Comparison of ENCODE assay signal across 24 cellular contexts in the genomic region with DNA sequence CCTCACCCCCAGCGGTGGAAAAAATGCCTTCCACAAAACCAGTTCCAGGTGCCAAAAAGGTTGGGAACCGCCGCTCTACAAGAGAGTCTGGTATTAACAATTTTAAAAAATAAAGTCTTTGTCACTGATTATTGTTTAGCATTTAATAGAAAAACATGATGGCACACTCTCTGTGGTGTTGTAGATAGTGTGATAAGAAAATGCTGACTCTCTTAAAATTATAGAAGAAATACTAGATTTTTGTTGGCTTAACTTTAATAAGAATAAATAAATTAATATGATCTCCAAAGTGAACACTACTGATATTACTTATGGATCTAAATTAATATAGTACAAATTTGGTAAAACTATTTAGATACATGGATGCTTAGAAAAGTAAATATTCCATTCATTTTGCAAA.
DNase-seq lines count a peak whose midpoint lies in the region; ATAC-seq, FAIRE-seq and TF ChIP-seq lines count a peak whose summit lies in the region.
"Had no signal": no experiment of that assay in that cellular context is flagged by ENCODE, and none has a peak within 500 bp of the region (broad histone marks: within the 10 kb centered on the region; RNA-seq: fewer than 3 reads in every experiment).

No MANE protein-coding gene starts in this region.

- no peak for TF ChIP-seq EP300 in A549 (IDR thresholded peaks at IDR 0.05)

- H3K36me3 ChIP-seq in effector memory CD4-positive, alpha-beta T cell (ENCODE audit: control insufficient read depth, insufficient read depth, low read length), result no peaks in the 10 kb centered on the region
- H3K36me3 ChIP-seq: BE2C, BLaER1 had no signal

- no peak for TF ChIP-seq CTCF in A549 (IDR thresholded peaks at IDR 0.05)

- no peak overlapping the region for H3K4me3 ChIP-seq in A549
- no peak overlapping the region for H3K4me3 ChIP-seq in effector memory CD4-positive, alpha-beta T cell (ENCODE audit: insufficient read depth, low read depth, low read length, poor library complexity, severe bottlenecking)
- H3K4me3 ChIP-seq: BLaER1, GM12878 had no signal

- TF ChIP-seq POLR2A in A549 (IDR thresholded peaks at IDR 0.05; ENCODE audit: low read length), result no peak

- FAIRE-seq in A204.1 (lab: Jason Lieb, UNC), result peak; percentile 21
- FAIRE-seq in A549 (lab: Jason Lieb, UNC), result no peak
- peak; percentile 47 for FAIRE-seq in colon (lab: Jason Lieb, UNC)
- FAIRE-seq: GM12878, GM12892, GM18507 had no signal

- H3K9me3 ChIP-seq in A549, result no peaks in the 10 kb centered on the region
- H3K9me3 ChIP-seq in effector memory CD4-positive, alpha-beta T cell (ENCODE audit: control insufficient read depth, low read length), result no peaks in the 10 kb centered on the region
- H3K9me3 ChIP-seq: BE2C, BLaER1 had no signal

- 48% methylated on average over 3 of the region's 3 CpGs for WGBS in A549 (ENCODE audit: missing lambda C conversion rate)

- H3K27ac ChIP-seq in A549, result no peak overlapping the region
- no peak overlapping the region for H3K27ac ChIP-seq in effector memory CD4-positive, alpha-beta T cell (ENCODE audit: insufficient read depth, low read length, poor library complexity, severe bottlenecking)
- H3K27ac ChIP-seq: BLaER1 had no signal

- CTCF ChIA-PET in A549 (lab: Yijun Ruan, JAX), result no interaction called here

- H3K27me3 ChIP-seq in effector memory CD4-positive, alpha-beta T cell (replicated peaks; ENCODE audit: control insufficient read depth, insufficient read depth, low read length, poor library complexity, severe bottlenecking), result no peaks in the 10 kb centered on the region
- H3K27me3 ChIP-seq: BE2C, BLaER1 had no signal

- DNase-seq in A549 (ENCODE audit: low read depth in 1 of 2, low spot score in 1 of 2) (no peak), NCI-H69 (lab: John Stamatoyannopoulos, UW) (no peak)
- DNase-seq in effector memory CD4-positive, alpha-beta T cell, result no peak
- DNase-seq: 8988T; ACHN; BE2C; C1 segment of cervical spinal cord; CD4-positive, alpha-beta memory T cell; CD4-positive, CD25-positive, alpha-beta regulatory T cell; CD8-positive, alpha-beta memory T cell; COR-L47; DMS 273 treated with DMSO at 0.1 percent for 48 hours; DMS153; DMS53; DMS79; DND-41; EL; GDM1 had no signal

- TF ChIP-seq RAD21 in A549 (conservative IDR thresholded peaks at IDR 0.05 in 1 of 2, IDR thresholded peaks at IDR 0.05 in 1 of 2), result no peak

- no peak overlapping the region for H3K4me2 ChIP-seq in A549
- H3K4me2 ChIP-seq: BLaER1 had no signal

- POLR2A ChIA-PET in A549 (lab: Yijun Ruan, JAX), result no interaction called here

- no peaks in the 10 kb centered on the region for H3K4me1 ChIP-seq in A549
- no peaks in the 10 kb centered on the region for H3K4me1 ChIP-seq in effector memory CD4-positive, alpha-beta T cell (ENCODE audit: control insufficient read depth, insufficient read depth, low read length, poor library complexity, severe bottlenecking)
- H3K4me1 ChIP-seq: BLaER1 had no signal

- ATAC-seq in A549, result no peak
- ATAC-seq: GM12878 had no signal

TF ChIP-seq in A549, 52 proteins besides CTCF, POLR2A, EP300 and RAD21:
- TF ChIP-seq, protein P1, sequence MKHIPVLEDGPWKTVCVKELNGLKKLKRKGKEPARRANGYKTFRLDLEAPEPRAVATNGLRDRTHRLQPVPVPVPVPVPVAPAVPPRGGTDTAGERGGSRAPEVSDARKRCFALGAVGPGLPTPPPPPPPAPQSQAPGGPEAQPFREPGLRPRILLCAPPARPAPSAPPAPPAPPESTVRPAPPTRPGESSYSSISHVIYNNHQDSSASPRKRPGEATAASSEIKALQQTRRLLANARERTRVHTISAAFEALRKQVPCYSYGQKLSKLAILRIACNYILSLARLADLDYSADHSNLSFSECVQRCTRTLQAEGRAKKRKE (CRISPR knock-in tag; IDR thresholded peaks at IDR 0.05; ENCODE audit: low read depth), result no peak
- TF ChIP-seq KDM1A (IDR thresholded peaks at IDR 0.05; ENCODE audit: low read depth) (no peak), MAFK (IDR thresholded peaks at IDR 0.05; ENCODE audit: partially characterized antibody) (peak; percentile 36)
